Comparison of ENCODE assay signal across 24 cellular contexts in the genomic region with DNA sequence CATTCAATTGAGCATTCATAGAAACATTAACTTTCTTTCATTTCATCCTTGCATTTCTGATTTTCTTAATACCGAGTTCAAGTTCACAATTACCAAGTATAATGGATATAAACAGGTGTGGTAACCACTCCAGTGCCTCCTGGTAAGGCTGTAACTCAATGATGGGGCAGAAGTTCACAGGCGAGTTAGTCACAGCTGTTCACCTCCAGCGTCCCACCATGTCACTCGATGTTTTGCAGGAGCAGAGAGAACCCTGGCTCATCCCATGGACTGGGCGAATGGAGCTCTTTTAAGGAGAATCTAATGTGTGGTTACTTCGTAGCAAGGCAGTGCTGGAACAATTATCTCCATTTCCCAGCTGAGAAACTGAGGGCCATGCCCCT.
"Had no signal": no experiment of that assay in that cellular context is flagged by ENCODE, and none has a peak within 500 bp of the region (broad histone marks: within the 10 kb centered on the region; RNA-seq: fewer than 3 reads in every experiment).

No MANE protein-coding gene starts in this region.

- H2AFZ ChIP-seq: PC-9 had no signal

- DNase-seq: activated CD4-positive, alpha-beta memory T cell treated with anti-CD3 and anti-CD28 coated beads, Interleukin-2, amount 10 ng/mL, durations not matched to agents 7 days and 5 days; activated CD4-positive, alpha-beta T cell treated with anti-CD3 and anti-CD28 coated beads for 1 hour; activated CD4-positive, alpha-beta T cell treated with anti-CD3 and anti-CD28 coated beads for 48 hours; activated CD4-positive, CD25-positive, alpha-beta regulatory T cell; activated CD8-positive, alpha-beta memory T cell treated with anti-CD3 and anti-CD28 coated beads for 24 hours; activated CD8-positive, alpha-beta memory T cell treated with anti-CD3 and anti-CD28 coated beads, Interleukin-2, amount 10 ng/mL, durations not matched to agents 7 days and 5 days; activated CD8-positive, alpha-beta memory T cell treated with anti-CD3 and anti-CD28 coated beads, Interleukin-2, amount 50 U/mL, for 48 hours; activated effector memory CD4-positive, alpha-beta T cell treated with Interleukin-2 at 50 U/mL for 16 hours; activated naive CD4-positive, alpha-beta T cell treated with anti-CD3 and anti-CD28 coated beads, Interleukin-2, amount 10 ng/mL, durations not matched to agents 7 days and 5 days; activated naive CD8-positive, alpha-beta T cell treated with anti-CD3 and anti-CD28 coated beads, Interleukin-2, amount 50 U/mL, for 24 hours; activated T-cell treated with anti-CD3 and anti-CD28 coated beads, Interleukin-2, amount 50 U/mL, for 48 hours; anterior cingulate cortex; NCI-H1048; NCI-H1105 treated with DMSO at 0.1 percent for 48 hours; NCI-H1436 treated with DMSO at 0.1 percent for 48 hours; NCI-H187; NCI-H2029 treated with DMSO at 0.1 percent for 48 hours; NCI-H510A; NCI-H82; SIG-M5; T1000; WERI-Rb-1 had no signal

- H3K27ac ChIP-seq: PC-9, RWPE1, WERI-Rb-1 had no signal

- H3K4me2 ChIP-seq: PC-9 had no signal

- H3K4me3 ChIP-seq: PC-9 had no signal

- H3K36me3 ChIP-seq: WERI-Rb-1 had no signal
